ENCODE assay signal across 18 cellular contexts in the genomic region with DNA sequence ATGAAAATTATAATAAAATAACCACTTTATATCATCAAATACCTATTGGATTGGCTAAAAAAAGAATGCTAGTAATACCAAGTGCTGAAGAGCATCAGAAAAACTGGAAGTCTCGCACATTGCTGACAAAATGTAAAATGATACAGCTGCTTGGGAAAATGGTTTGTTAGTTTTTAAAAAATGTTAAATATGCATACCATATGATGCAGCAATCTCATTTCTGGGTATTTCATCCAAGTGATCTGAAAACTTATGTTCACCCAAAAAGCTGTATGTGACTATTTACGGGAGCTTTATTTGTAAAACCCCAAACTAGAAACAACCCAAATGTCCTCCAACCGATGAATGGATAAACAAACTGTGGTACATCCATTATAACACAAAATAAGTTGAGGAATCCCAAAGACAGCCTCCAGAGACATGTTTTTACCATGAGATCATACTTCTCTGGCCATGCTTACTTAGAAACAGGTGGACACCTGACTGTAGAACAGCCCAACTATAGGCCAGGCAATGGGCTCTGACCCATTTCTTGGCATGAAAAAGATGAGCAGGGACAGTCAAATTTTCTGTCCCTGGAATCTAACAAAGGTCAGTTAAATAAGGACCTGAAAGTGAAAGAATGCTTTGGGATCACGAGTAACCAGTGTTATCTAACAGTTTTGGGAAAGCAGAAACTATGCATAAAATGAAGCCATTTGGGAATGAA. TPM values are rescaled to one million over a fixed set of nuclear protein-coding genes. Genes with fewer than 3 reads are reported as not detected.
DNase-seq lines count a peak whose midpoint lies in the region; ATAC-seq and TF ChIP-seq lines count a peak whose summit lies in the region.
"Had no signal": no experiment of that assay in that cellular context is flagged by ENCODE, and none has a peak within 500 bp of the region (broad histone marks: within the 10 kb centered on the region; RNA-seq: fewer than 3 reads in every experiment).

No MANE protein-coding gene starts in this region.

- no peaks in the 10 kb centered on the region for H3K4me1 ChIP-seq in GM23338 (ENCODE audit: insufficient read depth)

- H3K9me3 Mint-ChIP-seq in GM23338 (no peaks in the 10 kb centered on the region), osteocyte (ENCODE audit: unreplicated experiment) (peaks cover 18% of the 10 kb centered on the region), T-cell (no peaks in the 10 kb centered on the region)
- H3K9me3 Mint-ChIP-seq in stimulated activated naive B cell treated with anti-CD40 and anti-IgM and Interleukin-4, amounts not matched to agents 10 μg/mL and 1 μg/mL and 100 μg/mL, for 72 hours: no peaks in the 10 kb centered on the region
- H3K9me3 Mint-ChIP-seq: CD4-positive, alpha-beta T cell; HFFc6 had no signal

- POLR2A ChIA-PET in T-cell (lab: Charles Lee): interaction anchor here in 1 of 2 donors (0.6 kb wide), 1 partner anchor 14 kb away, joined by 4 read pairs; no protein-coding TSS in a partner anchor

- no peak overlapping the region for H3K4me2 ChIP-seq in GM23338

- DNase-seq in GM23338 (ENCODE audit: low spot score) (peak; percentile 0), astrocyte of the hippocampus (ENCODE audit: low read depth, low spot score) (peak; percentile 7), fibroblast of the aortic adventitia (ENCODE audit: low read depth) (peak; percentile 29), osteocyte (ENCODE audit: extremely low spot score, unreplicated experiment) (no peak), T-cell (no peak), NAMALWA (ENCODE audit: low spot score) (no peak)
- DNase-seq in stimulated activated naive B cell treated with anti-CD40 and anti-IgM and Interleukin-4, amounts not matched to agents 10 μg/mL and 1 μg/mL and 100 μg/mL, for 72 hours: no peak
- DNase-seq: CD4-positive, alpha-beta T cell; DMS79; HFFc6; KG1; NCI-H1105 treated with DMSO at 0.1 percent for 48 hours; NCI-H187 treated with DMSO at 0.1 percent for 48 hours; NCI-H2171 treated with DMSO at 0.1 percent for 48 hours had no signal

- no peak overlapping the region for H2AFZ ChIP-seq in GM23338

- H3K36me3 Mint-ChIP-seq in GM23338 (ENCODE audit: low read depth) (no peaks in the 10 kb centered on the region; the same call in 2 of the 3 replicates), osteocyte (ENCODE audit: unreplicated experiment) (peaks cover 6% of the 10 kb centered on the region), T-cell (no peaks in the 10 kb centered on the region)
- no peaks in the 10 kb centered on the region for H3K36me3 Mint-ChIP-seq in stimulated activated naive B cell treated with anti-CD40 and anti-IgM and Interleukin-4, amounts not matched to agents 10 μg/mL and 1 μg/mL and 100 μg/mL, for 72 hours

- H3F3A ChIP-seq in GM23338 (replicated peaks; ENCODE audit: low read depth): no peaks in the 10 kb centered on the region

- ATAC-seq in GM23338 (no peak), T-cell (replicated peaks in 1 of 4) (no peak)
- no peak for ATAC-seq in stimulated activated naive B cell treated with anti-CD40 and anti-IgM and Interleukin-4, amounts not matched to agents 10 μg/mL and 1 μg/mL and 100 μg/mL, for 72 hours (replicated peaks)
- ATAC-seq: Panc1, Right ventricle myocardium inferior had no signal

- H3K27ac Mint-ChIP-seq in GM23338: no peak overlapping the region
- peak overlapping the region; percentile 59 for H3K27ac Mint-ChIP-seq in osteocyte (ENCODE audit: unreplicated experiment)
- H3K27ac Mint-ChIP-seq in stimulated activated naive B cell treated with anti-CD40 and anti-IgM and Interleukin-4, amounts not matched to agents 10 μg/mL and 1 μg/mL and 100 μg/mL, for 72 hours: no peak overlapping the region
- no peak overlapping the region for H3K27ac Mint-ChIP-seq in T-cell
- H3K27ac Mint-ChIP-seq: B cell; CD4-positive, alpha-beta T cell; HFFc6 had no signal

- no peak overlapping the region for H3K27ac ChIP-seq in GM23338 (ENCODE audit: low read depth)
- H3K27ac ChIP-seq: HL-60 had no signal

- no peak overlapping the region for H3K4me3 Mint-ChIP-seq in GM23338
- H3K4me3 Mint-ChIP-seq in osteocyte (ENCODE audit: unreplicated experiment): no peak overlapping the region
- H3K4me3 Mint-ChIP-seq in stimulated activated naive B cell treated with anti-CD40 and anti-IgM and Interleukin-4, amounts not matched to agents 10 μg/mL and 1 μg/mL and 100 μg/mL, for 72 hours: no peak overlapping the region
- no peak overlapping the region for H3K4me3 Mint-ChIP-seq in T-cell
- H3K4me3 Mint-ChIP-seq: B cell; CD4-positive, alpha-beta T cell; HFFc6 had no signal

- H3K4me1 Mint-ChIP-seq in GM23338 (no peaks in the 10 kb centered on the region), osteocyte (ENCODE audit: unreplicated experiment) (peaks cover 2% of the 10 kb centered on the region), T-cell (no peaks in the 10 kb centered on the region)
- no peaks in the 10 kb centered on the region for H3K4me1 Mint-ChIP-seq in stimulated activated naive B cell treated with anti-CD40 and anti-IgM and Interleukin-4, amounts not matched to agents 10 μg/mL and 1 μg/mL and 100 μg/mL, for 72 hours
- H3K4me1 Mint-ChIP-seq: B cell had no signal

- no peaks in the 10 kb centered on the region for H3K27me3 ChIP-seq in GM23338 (ENCODE audit: insufficient read depth)

- no peaks in the 10 kb centered on the region for H3K79me2 ChIP-seq in GM23338 (replicated peaks; ENCODE audit: insufficient read depth)

- H3K27me3 Mint-ChIP-seq in GM23338 (ENCODE audit: insufficient read depth, low read depth, poor library complexity) (no peaks in the 10 kb centered on the region), osteocyte (ENCODE audit: unreplicated experiment) (no peaks in the 10 kb centered on the region), T-cell (peaks cover 0 to 5% of the 10 kb centered on the region in 2 donors)
- no peaks in the 10 kb centered on the region for H3K27me3 Mint-ChIP-seq in stimulated activated naive B cell treated with anti-CD40 and anti-IgM and Interleukin-4, amounts not matched to agents 10 μg/mL and 1 μg/mL and 100 μg/mL, for 72 hours
- H3K27me3 Mint-ChIP-seq: B cell; CD4-positive, alpha-beta T cell had no signal

- CTCF ChIA-PET in T-cell (lab: Charles Lee): no interaction called here

- H3K9me2 ChIP-seq in GM23338 (ENCODE audit: insufficient read depth): no peaks in the 10 kb centered on the region

- H4K20me1 ChIP-seq in GM23338 (replicated peaks; ENCODE audit: insufficient read depth): no peaks in the 10 kb centered on the region

- H3K4me3 ChIP-seq in GM23338 (no peak overlapping the region), fibroblast of the aortic adventitia (ENCODE audit: low read depth, low read length) (no peak overlapping the region)

- TF ChIP-seq CTCF in GM23338 (conservative IDR thresholded peaks at IDR 0.05; ENCODE audit: low read depth in 2 of 2) (no peak), fibroblast of the aortic adventitia (IDR thresholded peaks at IDR 0.05; ENCODE audit: insufficient read depth, low read length) (no peak), osteocyte (IDR thresholded peaks at IDR 0.05) (no peak)

- H3K36me3 ChIP-seq in GM23338 (ENCODE audit: insufficient read depth): 0 out of 2 replicates have a peak, but pooled peaks cover 3% of the 10 kb centered on the region

TF ChIP-seq in GM23338, 12 proteins besides CTCF, POLR2A, EP300 and RAD21:
- TF ChIP-seq REST (IDR thresholded peaks at IDR 0.05; ENCODE audit: unreplicated experiment) (no peak), NANOG (IDR thresholded peaks at IDR 0.05; ENCODE audit: borderline replicate concordance) (no peak), EZH2 (IDR thresholded peaks at IDR 0.05; ENCODE audit: low read depth, unreplicated experiment) (no peak)

RNA-seq across cellular contexts. Expression of gene FAM120C, which starts 47.5 kb away (rescaled TPM):
- 5.6 and 9.8 TPM in 2 replicates for total RNA-seq in GM23338 (2014; rRNA removed; shearing (Covaris generic))
- 9.1 and 9.3 TPM in 2 replicates for polyA plus RNA-seq in GM23338 (2016; fragmentation: Nextera tagmentation; extraction: Ambion mirVana)
- total RNA-seq in fibroblast of the aortic adventitia (ENCODE audit: low replicate concordance) (4.2 and 10.5 TPM in 2 replicates), osteocyte (11.6 and 12.0 TPM in 2 replicates), T-cell (10 to 100 TPM; 14.9 to 23.0 (median 19.5) TPM)

Comparison
In these comparisons a context has a peak if more than half of its experiments do, and no peak if none do; other contexts are left out.
1. DNase-seq: peak in GM23338 (single experiment), astrocyte of the hippocampus (single experiment) and fibroblast of the aortic adventitia (single experiment); none in osteocyte (single experiment), stimulated activated naive B cell treated with anti-CD40 and anti-IgM and Interleukin-4, amounts not matched to agents 10 μg/mL and 1 μg/mL and 100 μg/mL, for 72 hours (single experiment), T-cell (0 of 34) and NAMALWA (single experiment).